In the genomic region with DNA sequence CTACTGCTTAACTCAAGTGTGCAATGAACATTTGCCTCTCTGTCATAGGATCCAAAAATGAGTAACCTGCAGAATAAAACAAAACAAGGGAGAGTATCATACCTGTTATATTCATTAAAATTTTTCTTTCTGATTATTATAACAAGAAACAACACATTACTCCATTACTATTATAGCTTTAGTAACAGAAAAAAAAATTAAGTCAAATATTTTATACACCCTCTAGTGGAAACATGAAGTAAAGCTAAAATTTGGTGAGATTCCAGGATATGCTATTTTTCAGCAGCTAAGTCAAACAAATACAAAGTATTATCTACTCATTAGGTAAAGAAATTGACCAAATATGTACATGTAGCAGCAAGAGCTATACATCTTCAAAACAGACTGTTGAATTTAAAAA, we compare ENCODE assay signal across 1 cellular context.
TF ChIP-seq lines count a peak whose summit lies in the region.

No MANE protein-coding gene starts in this region.

TF ChIP-seq in HepG2, 621 proteins besides CTCF, POLR2A, EP300 and RAD21 (continued from another document):
- TF ChIP-seq, protein P1, sequence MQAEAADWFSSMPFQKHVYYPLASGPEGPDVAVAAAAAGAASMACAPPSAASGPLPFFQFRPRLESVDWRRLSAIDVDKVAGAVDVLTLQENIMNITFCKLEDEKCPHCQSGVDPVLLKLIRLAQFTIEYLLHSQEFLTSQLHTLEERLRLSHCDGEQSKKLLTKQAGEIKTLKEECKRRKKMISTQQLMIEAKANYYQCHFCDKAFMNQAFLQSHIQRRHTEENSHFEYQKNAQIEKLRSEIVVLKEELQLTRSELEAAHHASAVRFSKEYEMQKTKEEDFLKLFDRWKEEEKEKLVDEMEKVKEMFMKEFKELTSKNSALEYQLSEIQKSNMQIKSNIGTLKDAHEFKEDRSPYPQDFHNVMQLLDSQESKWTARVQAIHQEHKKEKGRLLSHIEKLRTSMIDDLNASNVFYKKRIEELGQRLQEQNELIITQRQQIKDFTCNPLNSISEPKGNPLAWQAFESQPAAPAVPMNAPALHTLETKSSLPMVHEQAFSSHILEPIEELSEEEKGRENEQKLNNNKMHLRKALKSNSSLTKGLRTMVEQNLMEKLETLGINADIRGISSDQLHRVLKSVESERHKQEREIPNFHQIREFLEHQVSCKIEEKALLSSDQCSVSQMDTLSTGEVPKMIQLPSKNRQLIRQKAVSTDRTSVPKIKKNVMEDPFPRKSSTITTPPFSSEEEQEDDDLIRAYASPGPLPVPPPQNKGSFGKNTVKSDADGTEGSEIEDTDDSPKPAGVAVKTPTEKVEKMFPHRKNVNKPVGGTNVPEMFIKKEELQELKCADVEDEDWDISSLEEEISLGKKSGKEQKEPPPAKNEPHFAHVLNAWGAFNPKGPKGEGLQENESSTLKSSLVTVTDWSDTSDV (CRISPR knock-in tag; IDR thresholded peaks at IDR 0.05) = no peak
- no peak for TF ChIP-seq MBNL3 (CRISPR knock-in tag; conservative IDR thresholded peaks at IDR 0.05)
- no peak for TF ChIP-seq ZNF878 (CRISPR knock-in tag; IDR thresholded peaks at IDR 0.05)
- no peak for TF ChIP-seq KDM6A (CRISPR knock-in tag; IDR thresholded peaks at IDR 0.05; ENCODE audit: low read depth)
- TF ChIP-seq REXO4 (CRISPR knock-in tag; IDR thresholded peaks at IDR 0.05; ENCODE audit: borderline replicate concordance) = no peak
- TF ChIP-seq ZNF17 (CRISPR knock-in tag; IDR thresholded peaks at IDR 0.05) = no peak
- TF ChIP-seq HNRNPL (IDR thresholded peaks at IDR 0.05; ENCODE audit: low read depth, low read length) = no peak
- no peak for TF ChIP-seq HMG20A (CRISPR knock-in tag; IDR thresholded peaks at IDR 0.05; ENCODE audit: borderline replicate concordance)
- TF ChIP-seq ZFP36 (IDR thresholded peaks at IDR 0.05; ENCODE audit: borderline replicate concordance, low read depth, low read length, partially characterized antibody) = no peak
